2 cellular contexts compared by ENCODE assay signal in the genomic region with DNA sequence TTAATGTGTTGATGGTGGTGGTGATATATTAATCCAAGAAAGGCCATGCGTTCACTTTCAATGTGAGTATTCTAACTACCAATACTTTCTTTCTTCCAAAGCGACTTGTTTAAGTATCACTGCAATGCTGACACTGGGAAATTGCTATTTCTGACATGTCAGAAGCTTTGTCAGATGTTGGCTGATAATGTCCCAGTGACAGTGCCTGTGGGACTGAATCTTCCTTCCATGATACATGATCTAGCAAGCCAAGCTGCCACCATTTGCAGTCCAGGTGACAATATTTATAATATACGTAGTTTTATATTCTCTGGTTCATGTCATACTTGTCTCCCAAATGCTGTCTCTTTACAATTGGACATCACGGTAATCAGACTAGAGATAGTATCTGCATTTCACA.
TF ChIP-seq lines count a peak whose summit lies in the region.

No MANE protein-coding gene starts in this region.

TF ChIP-seq in A549, 52 proteins besides CTCF, POLR2A, EP300 and RAD21:
- TF ChIP-seq NR3C1 (IDR thresholded peaks at IDR 0.05), result no peak
- no peak for TF ChIP-seq HOXA7 (CRISPR knock-in tag; IDR thresholded peaks at IDR 0.05)
- TF ChIP-seq MYC (IDR thresholded peaks at IDR 0.05; ENCODE audit: borderline replicate concordance, low read length), result no peak
- no peak for TF ChIP-seq HEYL (CRISPR knock-in tag; IDR thresholded peaks at IDR 0.05)
- no peak for TF ChIP-seq NFE2L2 (conservative IDR thresholded peaks at IDR 0.05; ENCODE audit: low read length)
- no peak for TF ChIP-seq TP53 (CRISPR knock-in tag; IDR thresholded peaks at IDR 0.05)
- TF ChIP-seq FOXS1 (CRISPR knock-in tag; IDR thresholded peaks at IDR 0.05), result no peak
- no peak for TF ChIP-seq JUN (IDR thresholded peaks at IDR 0.05)
- no peak for TF ChIP-seq ESRRA (IDR thresholded peaks at IDR 0.05; ENCODE audit: borderline replicate concordance, low read length)
- TF ChIP-seq SMC3 (IDR thresholded peaks at IDR 0.05), result no peak
- no peak for TF ChIP-seq CEBPB (IDR thresholded peaks at IDR 0.05)
- TF ChIP-seq MAFK (IDR thresholded peaks at IDR 0.05; ENCODE audit: partially characterized antibody), result no peak
- no peak for TF ChIP-seq BHLHE40 (IDR thresholded peaks at IDR 0.05; ENCODE audit: low read depth, low read length)
- TF ChIP-seq ZFP36 (IDR thresholded peaks at IDR 0.05; ENCODE audit: borderline replicate concordance, partially characterized antibody), result no peak
- no peak for TF ChIP-seq FOSL2 (IDR thresholded peaks at IDR 0.05)
- TF ChIP-seq FOSL2 (CRISPR knock-in tag; IDR thresholded peaks at IDR 0.05), result no peak

TF ChIP-seq in neural cell, 6 proteins besides CTCF, POLR2A, EP300 and RAD21:
- TF ChIP-seq MXI1 (conservative IDR thresholded peaks at IDR 0.05; ENCODE audit: poor library complexity, severe bottlenecking), result no peak
- TF ChIP-seq, protein P1, sequence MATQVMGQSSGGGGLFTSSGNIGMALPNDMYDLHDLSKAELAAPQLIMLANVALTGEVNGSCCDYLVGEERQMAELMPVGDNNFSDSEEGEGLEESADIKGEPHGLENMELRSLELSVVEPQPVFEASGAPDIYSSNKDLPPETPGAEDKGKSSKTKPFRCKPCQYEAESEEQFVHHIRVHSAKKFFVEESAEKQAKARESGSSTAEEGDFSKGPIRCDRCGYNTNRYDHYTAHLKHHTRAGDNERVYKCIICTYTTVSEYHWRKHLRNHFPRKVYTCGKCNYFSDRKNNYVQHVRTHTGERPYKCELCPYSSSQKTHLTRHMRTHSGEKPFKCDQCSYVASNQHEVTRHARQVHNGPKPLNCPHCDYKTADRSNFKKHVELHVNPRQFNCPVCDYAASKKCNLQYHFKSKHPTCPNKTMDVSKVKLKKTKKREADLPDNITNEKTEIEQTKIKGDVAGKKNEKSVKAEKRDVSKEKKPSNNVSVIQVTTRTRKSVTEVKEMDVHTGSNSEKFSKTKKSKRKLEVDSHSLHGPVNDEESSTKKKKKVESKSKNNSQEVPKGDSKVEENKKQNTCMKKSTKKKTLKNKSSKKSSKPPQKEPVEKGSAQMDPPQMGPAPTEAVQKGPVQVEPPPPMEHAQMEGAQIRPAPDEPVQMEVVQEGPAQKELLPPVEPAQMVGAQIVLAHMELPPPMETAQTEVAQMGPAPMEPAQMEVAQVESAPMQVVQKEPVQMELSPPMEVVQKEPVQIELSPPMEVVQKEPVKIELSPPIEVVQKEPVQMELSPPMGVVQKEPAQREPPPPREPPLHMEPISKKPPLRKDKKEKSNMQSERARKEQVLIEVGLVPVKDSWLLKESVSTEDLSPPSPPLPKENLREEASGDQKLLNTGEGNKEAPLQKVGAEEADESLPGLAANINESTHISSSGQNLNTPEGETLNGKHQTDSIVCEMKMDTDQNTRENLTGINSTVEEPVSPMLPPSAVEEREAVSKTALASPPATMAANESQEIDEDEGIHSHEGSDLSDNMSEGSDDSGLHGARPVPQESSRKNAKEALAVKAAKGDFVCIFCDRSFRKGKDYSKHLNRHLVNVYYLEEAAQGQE (IDR thresholded peaks at IDR 0.05; ENCODE audit: borderline replicate concordance), result no peak
- no peak for TF ChIP-seq TAF1 (IDR thresholded peaks at IDR 0.05; ENCODE audit: low read depth)
- TF ChIP-seq POLR2AphosphoS5 (IDR thresholded peaks at IDR 0.05), result peak; percentile 62
- no peak for TF ChIP-seq SMC3 (conservative IDR thresholded peaks at IDR 0.05; ENCODE audit: poor library complexity)
TF ChIP-seq in neural cell: peak in this region for 1.
